ENCODE assay signal across 15 cellular contexts in genomic region chr1:5686195-5686594, GRCh38.
DNase-seq lines count a peak whose midpoint lies in the region; ATAC-seq, FAIRE-seq and TF ChIP-seq lines count a peak whose summit lies in the region.
"Had no signal": no experiment of that assay in that cellular context is flagged by ENCODE, and none has a peak within 500 bp of the region (broad histone marks: within the 10 kb centered on the region; RNA-seq: fewer than 3 reads in every experiment).

No MANE protein-coding gene starts in this region.

- no peaks in the 10 kb centered on the region for H3K9me1 ChIP-seq in IMR-90 (ENCODE audit: insufficient read depth, low read length)

- no peak for TF ChIP-seq EP300 in A549 (IDR thresholded peaks at IDR 0.05)

- WGBS in A549 (ENCODE audit: missing lambda C conversion rate) = 13% methylated on average over 1 of the region's 1 CpG
- no CpG with 5 or more reads among the region's 1 CpG for WGBS in IMR-90 (ENCODE audit: extremely low coverage in 2 of 2, insufficient read length in 1 of 2), 2 experiments
- WGBS in mammary epithelial cell (ENCODE audit: low coverage, missing lambda C conversion rate) = 29% methylated on average over 1 of the region's 1 CpG

- intact Hi-C loops in IMR-90 (cut with micrococcal nuclease) (no loop called here), mammary epithelial cell (cut with micrococcal nuclease) (no loop called here)

- no peak overlapping the region for H3K18ac ChIP-seq in IMR-90 (ENCODE audit: low read depth, low read length)

- no peak overlapping the region for H4K5ac ChIP-seq in IMR-90 (ENCODE audit: low read depth, low read length)

- no peak overlapping the region for H3K4ac ChIP-seq in IMR-90 (ENCODE audit: low read depth, low read length)

- H3K79me2 ChIP-seq in mammary epithelial cell (ENCODE audit: insufficient read depth, low read length) = no peaks in the 10 kb centered on the region

- no peak overlapping the region for H3K4me2 ChIP-seq in A549
- no peak overlapping the region for H3K4me2 ChIP-seq in IMR-90 (ENCODE audit: low read depth, low read length)
- no peak overlapping the region for H3K4me2 ChIP-seq in mammary epithelial cell (ENCODE audit: insufficient read depth, low read depth, low read length)

- H2BK5ac ChIP-seq in IMR-90 (ENCODE audit: low read depth, low read length, poor library complexity, severe bottlenecking) = no peak overlapping the region

- H3K9me3 ChIP-seq in A549 = no peaks in the 10 kb centered on the region
- H3K9me3 ChIP-seq in IMR-90 (ENCODE audit: control insufficient read depth, insufficient read depth, low read length) = peaks cover 48% of the 10 kb centered on the region
- peaks cover 11% of the 10 kb centered on the region for H3K9me3 ChIP-seq in mammary epithelial cell (replicated peaks; ENCODE audit: insufficient read depth, low read length)

- ATAC-seq in A549 = no peak
- no peak for ATAC-seq in IMR-90 (ENCODE audit: low read depth)
- no peak for ATAC-seq in WTC11
- no peak for ATAC-seq in GM21619 (IDR thresholded peaks at IDR 0.05; ENCODE audit: unreplicated experiment)

- no peak for TF ChIP-seq POLR2A in A549 (IDR thresholded peaks at IDR 0.05; ENCODE audit: low read length)
- no peak for TF ChIP-seq POLR2A in IMR-90 (IDR thresholded peaks at IDR 0.05; ENCODE audit: low read depth, low read length)

- H3K4me1 Mint-ChIP-seq in WTC11 = peaks cover 10% of the 10 kb centered on the region
- H3K4me1 Mint-ChIP-seq: B cell had no signal

- no peak for FAIRE-seq in A549 (lab: Jason Lieb, UNC)
- FAIRE-seq: GM12891 had no signal

- dilution Hi-C loops in IMR-90 (cut with HindIII; ENCODE audit: low sequenced_read_pairs, unreplicated experiment) = no loop called here
- dilution Hi-C loops in mammary epithelial cell (cut with HindIII; ENCODE audit: low sequenced_read_pairs) = no loop called here

- H2BK20ac ChIP-seq in IMR-90 (ENCODE audit: low read depth, low read length) = no peak overlapping the region

- no peak overlapping the region for H3K56ac ChIP-seq in IMR-90 (ENCODE audit: extremely low read depth, insufficient read depth, low read length)

- no peak for TF ChIP-seq CTCF in A549 (IDR thresholded peaks at IDR 0.05)
- no peak for TF ChIP-seq CTCF in IMR-90 (conservative IDR thresholded peaks at IDR 0.05; ENCODE audit: low read depth, low read length)
- TF ChIP-seq CTCF in WTC11 (IDR thresholded peaks at IDR 0.05) = no peak
- no peak for TF ChIP-seq CTCF in mammary epithelial cell (conservative IDR thresholded peaks at IDR 0.05 in 1 of 2, IDR thresholded peaks at IDR 0.05 in 1 of 2; ENCODE audit: extremely low read depth in 1 of 2, insufficient read depth in 1 of 2, low read depth in 1 of 2, low read length in 2 of 2)

- H3K27me3 ChIP-seq in IMR-90 (ENCODE audit: control insufficient read depth, insufficient read depth, low read length) (no peaks in the 10 kb centered on the region), mammary epithelial cell (ENCODE audit: insufficient read depth, low read length) (no peaks in the 10 kb centered on the region)

- H3K14ac ChIP-seq in IMR-90 (replicated peaks; ENCODE audit: low read depth, low read length) = no peak overlapping the region

- CTCF ChIA-PET in A549 (lab: Yijun Ruan, JAX) (no interaction called here), IMR-90 (lab: Yijun Ruan, JAX) (no interaction called here), WTC11 (lab: Charles Lee) (interaction anchor here (2.0 kb wide), 1 partner anchor 60 kb away, joined by 4 read pairs; no protein-coding TSS in a partner anchor), mammary epithelial cell (lab: Charles Lee; ENCODE audit: low non-redundant PET) (no interaction called here)

- DNase-seq in A549 (ENCODE audit: low read depth in 1 of 2, low spot score in 1 of 2) = peak in 1 of 2 experiments; percentile 16
- no peak for DNase-seq in IMR-90
- DNase-seq in WTC11 (ENCODE audit: low spot score) = no peak
- no peak for DNase-seq in epithelial cell of prostate (ENCODE audit: low read depth, low spot score)
- no peak for DNase-seq in mammary epithelial cell
- DNase-seq in NCI-H2196 treated with DMSO at 0.1 percent for 48 hours (lab: John Stamatoyannopoulos, UW; ENCODE audit: unreplicated experiment) = no peak
- DNase-seq: CD4-positive, alpha-beta memory T cell; DMS79; GOT3; HCEC 1CT had no signal

- no peak overlapping the region for H3K27ac ChIP-seq in A549
- no peak overlapping the region for H3K27ac ChIP-seq in IMR-90 (ENCODE audit: insufficient read depth, low read length)
- H3K27ac ChIP-seq in epithelial cell of prostate = peak overlapping the region; percentile 51
- no peak overlapping the region for H3K27ac ChIP-seq in mammary epithelial cell (ENCODE audit: insufficient read depth, low read depth, low read length)
- H3K27ac ChIP-seq: C4-2B, HL-60 had no signal

- no peak overlapping the region for H3K4me3 ChIP-seq in A549
- H3K4me3 ChIP-seq in IMR-90 (ENCODE audit: insufficient read depth, low read depth, low read length) = no peak overlapping the region
- no peak overlapping the region for H3K4me3 ChIP-seq in mammary epithelial cell (replicated peaks in 1 of 3; ENCODE audit: insufficient read depth in 1 of 3, low read depth in 2 of 3, low read length in 3 of 3)

- H2AFZ ChIP-seq in IMR-90 (replicated peaks; ENCODE audit: low read length, poor library complexity) = no peak overlapping the region
- H2AFZ ChIP-seq in mammary epithelial cell (ENCODE audit: low read depth, low read length) = no peak overlapping the region

- no peak overlapping the region for H2BK15ac ChIP-seq in IMR-90 (ENCODE audit: low read depth, low read length)

- no peak overlapping the region for H2AK9ac ChIP-seq in IMR-90 (replicated peaks; ENCODE audit: low read depth, low read length, poor library complexity)

- H3K36me3 ChIP-seq in IMR-90 (ENCODE audit: control insufficient read depth, insufficient read depth, low read length) = no peaks in the 10 kb centered on the region
- H3K36me3 ChIP-seq in mammary epithelial cell (ENCODE audit: insufficient read depth, low read length) = no peaks in the 10 kb centered on the region

- H3K27ac Mint-ChIP-seq in WTC11 = no peak overlapping the region
- H3K27ac Mint-ChIP-seq: B cell had no signal

- H4K8ac ChIP-seq in IMR-90 (ENCODE audit: low read depth in 2 of 2, low read length in 2 of 2) = no peak overlapping the region

- H2AK5ac ChIP-seq in IMR-90 (ENCODE audit: low read depth, low read length) = no peak overlapping the region

- BruUV-seq in IMR-90 (replicated peaks; lab: Mats Ljungman, UMichigan) (no TSS peak), mammary epithelial cell (replicated peaks; lab: Mats Ljungman, UMichigan) (no TSS peak)

- in situ Hi-C loops in IMR-90 (cut with MboI; ENCODE audit: low sequenced_read_pairs) (no loop called here), mammary epithelial cell (cut with MboI; ENCODE audit: low sequenced_read_pairs in 2 of 2) (no loop called here)

- H3K23ac ChIP-seq in IMR-90 (ENCODE audit: low read depth, low read length) = no peak overlapping the region

- H3K4me1 ChIP-seq in A549 (no peaks in the 10 kb centered on the region), IMR-90 (ENCODE audit: control insufficient read depth, insufficient read depth, low read length) (no peaks in the 10 kb centered on the region), mammary epithelial cell (ENCODE audit: insufficient read depth, low read length) (no peaks in the 10 kb centered on the region)

- no peak overlapping the region for H3K9ac ChIP-seq in IMR-90 (ENCODE audit: low read depth, low read length)
- H3K9ac ChIP-seq in mammary epithelial cell (ENCODE audit: insufficient read depth, low read length) = no peak overlapping the region

- POLR2A ChIA-PET in A549 (lab: Yijun Ruan, JAX) (no interaction called here), IMR-90 (lab: Charles Lee; ENCODE audit: unreplicated experiment) (no interaction called here), WTC11 (lab: Charles Lee) (no interaction called here)

- no peaks in the 10 kb centered on the region for H3K79me1 ChIP-seq in IMR-90 (ENCODE audit: low read depth in 1 of 2, low read length in 2 of 2)

- H3K27me3 Mint-ChIP-seq in WTC11 (ENCODE audit: low read depth) = peaks cover 7% of the 10 kb centered on the region

- no peak overlapping the region for H4K91ac ChIP-seq in IMR-90 (ENCODE audit: insufficient read depth, low read depth, low read length)

- no peak overlapping the region for H3K4me3 Mint-ChIP-seq in WTC11
- H3K4me3 Mint-ChIP-seq: B cell; CD4-positive, alpha-beta memory T cell had no signal

- H3K36me3 Mint-ChIP-seq in WTC11 = peaks cover 20% of the 10 kb centered on the region
- H3K36me3 Mint-ChIP-seq: CD4-positive, alpha-beta memory T cell had no signal

- H4K20me1 ChIP-seq in IMR-90 (ENCODE audit: insufficient read depth, low read length) (no peaks in the 10 kb centered on the region), mammary epithelial cell (ENCODE audit: insufficient read depth, low read length) (no peaks in the 10 kb centered on the region)

- TF ChIP-seq RAD21 in A549 (conservative IDR thresholded peaks at IDR 0.05 in 1 of 2, IDR thresholded peaks at IDR 0.05 in 1 of 2) (no peak), IMR-90 (IDR thresholded peaks at IDR 0.05; ENCODE audit: low read length) (no peak)

- peaks cover 41% of the 10 kb centered on the region for H3K9me3 Mint-ChIP-seq in WTC11

- no peak overlapping the region for H2BK120ac ChIP-seq in IMR-90 (ENCODE audit: low read depth, low read length)

TF ChIP-seq in A549, 52 proteins besides CTCF, POLR2A, EP300 and RAD21 (continues in another document):
- TF ChIP-seq USF2 (IDR thresholded peaks at IDR 0.05) = peak; percentile 89

TF ChIP-seq in IMR-90, 13 proteins besides CTCF, POLR2A, EP300 and RAD21:
- TF ChIP-seq USF2 (IDR thresholded peaks at IDR 0.05; ENCODE audit: low read depth, low read length) (peak; percentile 16; the same call in 1 of the 2 replicates), MXI1 (IDR thresholded peaks at IDR 0.05; ENCODE audit: borderline replicate concordance, low read depth, low read length) (no peak)

TF ChIP-seq in WTC11, 78 proteins besides CTCF, POLR2A, EP300 and RAD21:
- no peak for TF ChIP-seq NR3C1 (CRISPR knock-in tag; conservative IDR thresholded peaks at IDR 0.05; ENCODE audit: low read depth)
- TF ChIP-seq USF2 (CRISPR knock-in tag; IDR thresholded peaks at IDR 0.05) = peak; percentile 57
- TF ChIP-seq ZNF317 (CRISPR knock-in tag; IDR thresholded peaks at IDR 0.05; ENCODE audit: borderline replicate concordance, low read depth) = no peak

Comparison
In these comparisons a context has a peak if more than half of its experiments do, and no peak if none do; other contexts are left out.
1. Of the 8 proteins assayed by ChIP-seq in both WTC11 and A549: peak only in WTC11: none; only in A549: none; in both: USF2; in neither: 7.